ENCODE assay signal across 20 cellular contexts in genomic region chr15:75359537-75360250, GRCh38.
"Had no signal": no experiment of that assay in that cellular context is flagged by ENCODE, and none has a peak within 500 bp of the region (broad histone marks: within the 10 kb centered on the region; RNA-seq: fewer than 3 reads in every experiment).

No MANE protein-coding gene starts in this region.

- H3K36me3 ChIP-seq: SJCRH30 had no signal

- H3K27me3 ChIP-seq: adrenal gland, SJCRH30 had no signal

- H3K27ac ChIP-seq: KMS-11, SJCRH30 had no signal

- DNase-seq: activated CD4-positive, alpha-beta T cell treated with anti-CD3 and anti-CD28 coated beads for 4 hours; activated naive CD4-positive, alpha-beta T cell treated with anti-CD3 and anti-CD28 coated beads, Interleukin-2, amount 50 U/mL, for 16 hours; activated naive CD8-positive, alpha-beta T cell treated with anti-CD3 and anti-CD28 coated beads, Interleukin-2, amount 10 ng/mL, durations not matched to agents 7 days and 5 days; activated T-cell treated with anti-CD3 and anti-CD28 coated beads for 4 hours; anterior cingulate cortex; cerebellar nuclear complex; NCI-H1092; NCI-H1417; NCI-H1930; NCI-H2171; NCI-H2227 treated with DMSO at 0.1 percent for 48 hours; NCI-H510A; NCI-H526 treated with DMSO at 0.1 percent for 48 hours; NCI-H82; Right ventricle myocardium superior; SJCRH30; SK-N-SH; SW 1271 had no signal

- H3K9me3 Mint-ChIP-seq: activated naive CD8-positive, alpha-beta T cell treated with anti-CD3 and anti-CD28 coated beads, Interleukin-2, amount 10 ng/mL, durations not matched to agents 7 days and 5 days had no signal

- H3K4me1 ChIP-seq: SJCRH30 had no signal

- H3K9ac ChIP-seq: KMS-11, SK-N-SH had no signal

- H3K4me2 ChIP-seq: KMS-11, SK-N-SH had no signal

- H3K9me3 ChIP-seq: adrenal gland, SJCRH30, SK-N-SH had no signal

- H3K4me3 ChIP-seq: adrenal gland, SJCRH30 had no signal

- H3K4me3 Mint-ChIP-seq: activated naive CD8-positive, alpha-beta T cell treated with anti-CD3 and anti-CD28 coated beads, Interleukin-2, amount 10 ng/mL, durations not matched to agents 7 days and 5 days had no signal

- H3K27me3 Mint-ChIP-seq: activated naive CD8-positive, alpha-beta T cell treated with anti-CD3 and anti-CD28 coated beads, Interleukin-2, amount 10 ng/mL, durations not matched to agents 7 days and 5 days had no signal
